In genomic region chr13:91185294-91185863, GRCh38 we compare ENCODE assay signal across 11 cellular contexts.
DNase-seq lines count a peak whose midpoint lies in the region; ATAC-seq and TF ChIP-seq lines count a peak whose summit lies in the region.
"Had no signal": no experiment of that assay in that cellular context is flagged by ENCODE, and none has a peak within 500 bp of the region (broad histone marks: within the 10 kb centered on the region; RNA-seq: fewer than 3 reads in every experiment).

No MANE protein-coding gene starts in this region.

- ATAC-seq in omental fat pad (ENCODE audit: low FRiP score) (no peak), GM21786 (IDR thresholded peaks at IDR 0.05; ENCODE audit: unreplicated experiment) (no peak)
- ATAC-seq: stimulated activated naive CD8-positive, alpha-beta T cell treated with anti-CD3 and anti-CD28 coated beads, Interleukin-15, amount 100 ng/mL, for 72 hours had no signal

- H3K36me3 ChIP-seq in BE2C (no peaks in the 10 kb centered on the region), sigmoid colon (no peaks in the 10 kb centered on the region)
- H3K36me3 ChIP-seq: colonic mucosa, neutrophil had no signal

- TF ChIP-seq EP300 in sigmoid colon (IDR thresholded peaks at IDR 0.05), result no peak

- CTCF ChIA-PET in Calu3 (lab: Charles Lee), result interaction anchor here (0.6 to 3.0 kb wide), 3 partner anchors 23 to 107 kb away, joined by 3 to 13 read pairs (median 6); no protein-coding TSS in a partner anchor

- H3K27me3 ChIP-seq in BE2C, result no peaks in the 10 kb centered on the region
- peaks cover 0 to 4% (median 0%) of the 10 kb centered on the region in 3 donors for H3K27me3 ChIP-seq in sigmoid colon
- H3K27me3 ChIP-seq: colonic mucosa, neutrophil had no signal

- 29 to 48% methylated on average over 2 of the region's 2 CpGs for WGBS in sigmoid colon, 2 donors

- intact Hi-C loops in Calu3 (cut with micrococcal nuclease; ENCODE audit: unreplicated experiment) (loop anchor here (1.0 to 10.0 kb wide), 2 partner anchors 51 to 111 kb away; no protein-coding TSS in a partner anchor), sigmoid colon (cut with DNase I) (no loop called here)

- H3K4me1 Mint-ChIP-seq in Calu3 (ENCODE audit: low read depth, unreplicated experiment), result no peaks in the 10 kb centered on the region
- H3K4me1 Mint-ChIP-seq: stimulated activated naive CD8-positive, alpha-beta T cell treated with anti-CD3 and anti-CD28 coated beads, Interleukin-15, amount 100 ng/mL, for 72 hours had no signal

- H3K36me3 Mint-ChIP-seq in Calu3 (ENCODE audit: insufficient read depth, unreplicated experiment), result no peaks in the 10 kb centered on the region

- BruUV-seq in Calu3 (replicated peaks; lab: Mats Ljungman, UMichigan), result no TSS peak

- no peak overlapping the region for H3K27ac ChIP-seq in VCaP
- no peak overlapping the region for H3K27ac ChIP-seq in sigmoid colon
- H3K27ac ChIP-seq: colonic mucosa, neutrophil had no signal

- H3K4me1 ChIP-seq in BE2C, result peaks cover 12% of the 10 kb centered on the region
- H3K4me1 ChIP-seq in sigmoid colon, result peaks cover 0 to 8% (median 0%) of the 10 kb centered on the region in 4 donors
- H3K4me1 ChIP-seq: colonic mucosa had no signal

- H3K27me3 Mint-ChIP-seq in Calu3 (ENCODE audit: unreplicated experiment), result no peaks in the 10 kb centered on the region
- H3K27me3 Mint-ChIP-seq: stimulated activated naive CD8-positive, alpha-beta T cell treated with anti-CD3 and anti-CD28 coated beads, Interleukin-15, amount 100 ng/mL, for 72 hours had no signal

- H3K9me3 Mint-ChIP-seq in Calu3 (ENCODE audit: low read depth, unreplicated experiment), result no peaks in the 10 kb centered on the region
- H3K9me3 Mint-ChIP-seq: stimulated activated naive CD8-positive, alpha-beta T cell treated with anti-CD3 and anti-CD28 coated beads, Interleukin-15, amount 100 ng/mL, for 72 hours had no signal

- peak; percentile 59 for TF ChIP-seq CTCF in BE2C (IDR thresholded peaks at IDR 0.05; ENCODE audit: low read depth, low read length)
- peak; percentile 75 for TF ChIP-seq CTCF in VCaP (conservative IDR thresholded peaks at IDR 0.05)
- TF ChIP-seq CTCF in omental fat pad (IDR thresholded peaks at IDR 0.05), result no peak
- TF ChIP-seq CTCF in Calu3 (IDR thresholded peaks at IDR 0.05; ENCODE audit: unreplicated experiment), result no peak
- no peak for TF ChIP-seq CTCF in sigmoid colon (IDR thresholded peaks at IDR 0.05)

- DNase-seq in BE2C (no peak), LHCN-M2 (ENCODE audit: low read depth) (peak; percentile 9), kidney tubule cell (ENCODE audit: low spot score) (peak; percentile 50), omental fat pad (ENCODE audit: low spot score) (no peak), Calu3 (no peak), sigmoid colon (no peak)
- DNase-seq: colonic mucosa; stimulated activated naive CD8-positive, alpha-beta T cell treated with anti-CD3 and anti-CD28 coated beads, Interleukin-15, amount 100 ng/mL, for 72 hours had no signal

- H3K4me3 ChIP-seq in BE2C (ENCODE audit: low read depth, low read length) (no peak overlapping the region), sigmoid colon (no peak overlapping the region)
- H3K4me3 ChIP-seq: colonic mucosa had no signal

- H3K27ac Mint-ChIP-seq in Calu3 (ENCODE audit: unreplicated experiment), result no peak overlapping the region

- TF ChIP-seq POLR2A in sigmoid colon (IDR thresholded peaks at IDR 0.05), result no peak

- no peak overlapping the region for H3K4me3 Mint-ChIP-seq in Calu3 (ENCODE audit: low read depth, unreplicated experiment)
- H3K4me3 Mint-ChIP-seq: stimulated activated naive CD8-positive, alpha-beta T cell treated with anti-CD3 and anti-CD28 coated beads, Interleukin-15, amount 100 ng/mL, for 72 hours had no signal

- H3K9me3 ChIP-seq in BE2C, result no peaks in the 10 kb centered on the region
- no peaks in the 10 kb centered on the region for H3K9me3 ChIP-seq in sigmoid colon
- H3K9me3 ChIP-seq: colonic mucosa, neutrophil had no signal

Comparison
In these comparisons a context has a peak if more than half of its experiments do, and no peak if none do; other contexts are left out.
1. DNase-seq: peak in LHCN-M2 (single experiment) and kidney tubule cell (single experiment); none in BE2C (single experiment), omental fat pad (single experiment), Calu3 (single experiment) and sigmoid colon (single experiment).
2. CTCF ChIP-seq: peak in BE2C (single experiment) and VCaP (single experiment); none in omental fat pad (0 of 3), Calu3 (single experiment) and sigmoid colon (0 of 4).